In genomic region chr7:157472311-157473050, GRCh38 we compare ENCODE assay signal across 19 cellular contexts.
A peak's percentile ranks its signal among the peaks of the same experiment; 100 is the strongest.
DNase-seq lines count a peak whose midpoint lies in the region; ATAC-seq and TF ChIP-seq lines count a peak whose summit lies in the region.
"Had no signal": no experiment of that assay in that cellular context is flagged by ENCODE, and none has a peak within 500 bp of the region (broad histone marks: within the 10 kb centered on the region; RNA-seq: fewer than 3 reads in every experiment).

No MANE protein-coding gene starts in this region.

- peaks cover 44% of the 10 kb centered on the region for H3K9me3 Mint-ChIP-seq in activated naive CD4-positive, alpha-beta T cell treated with anti-CD3 and anti-CD28 coated beads, Interleukin-2, amount 10 ng/mL, durations not matched to agents 7 days and 5 days
- no peaks in the 10 kb centered on the region for H3K9me3 Mint-ChIP-seq in central memory CD8-positive, alpha-beta T cell
- peaks cover 22% of the 10 kb centered on the region for H3K9me3 Mint-ChIP-seq in osteocyte (ENCODE audit: unreplicated experiment)

- no peak overlapping the region for H3K4ac ChIP-seq in IMR-90 (ENCODE audit: low read depth, low read length)

- H3K4me1 Mint-ChIP-seq in activated naive CD4-positive, alpha-beta T cell treated with anti-CD3 and anti-CD28 coated beads, Interleukin-2, amount 10 ng/mL, durations not matched to agents 7 days and 5 days: peaks cover 62% of the 10 kb centered on the region
- peaks cover 17% of the 10 kb centered on the region for H3K4me1 Mint-ChIP-seq in central memory CD8-positive, alpha-beta T cell
- H3K4me1 Mint-ChIP-seq in osteocyte (ENCODE audit: unreplicated experiment): no peaks in the 10 kb centered on the region
- H3K4me1 Mint-ChIP-seq: stimulated activated naive B cell treated with anti-CD40 and anti-IgM and Interleukin-4, amounts not matched to agents 10 μg/mL and 1 μg/mL and 100 μg/mL, for 72 hours had no signal

- CTCF ChIA-PET in activated naive CD4-positive, alpha-beta T cell treated with anti-CD3 and anti-CD28 coated beads, Interleukin-2, amount 10 ng/mL, durations not matched to agents 7 days and 5 days (lab: Charles Lee): interaction anchor here (0.7 to 1.0 kb wide), 2 partner anchors 17 to 20 kb away, joined by 3 read pairs; no protein-coding TSS in a partner anchor
- CTCF ChIA-PET in IMR-90 (lab: Yijun Ruan, JAX): no interaction called here

- no peak for TF ChIP-seq POLR2A in IMR-90 (IDR thresholded peaks at IDR 0.05; ENCODE audit: low read depth, low read length)
- TF ChIP-seq POLR2A in esophagus squamous epithelium (IDR thresholded peaks at IDR 0.05): no peak

- H3K79me1 ChIP-seq in IMR-90 (ENCODE audit: low read depth in 1 of 2, low read length in 2 of 2): no peaks in the 10 kb centered on the region

- no peak overlapping the region for H2AK9ac ChIP-seq in IMR-90 (replicated peaks; ENCODE audit: low read depth, low read length, poor library complexity)

- H3K4me3 ChIP-seq in IMR-90 (ENCODE audit: insufficient read depth, low read depth, low read length) (no peak overlapping the region), esophagus squamous epithelium (no peak overlapping the region)
- H3K4me3 ChIP-seq: hepatocyte, lung, ovary, PC-9 had no signal

- no peaks in the 10 kb centered on the region for H4K20me1 ChIP-seq in IMR-90 (ENCODE audit: insufficient read depth, low read length)

- H3K36me3 ChIP-seq in IMR-90 (ENCODE audit: control insufficient read depth, insufficient read depth, low read length): no peaks in the 10 kb centered on the region
- no peaks in the 10 kb centered on the region for H3K36me3 ChIP-seq in esophagus squamous epithelium
- H3K36me3 ChIP-seq: ovary had no signal

- H2BK5ac ChIP-seq in IMR-90 (ENCODE audit: low read depth, low read length, poor library complexity, severe bottlenecking): no peak overlapping the region

- no peak overlapping the region for H2BK20ac ChIP-seq in IMR-90 (ENCODE audit: low read depth, low read length)

- H3K56ac ChIP-seq in IMR-90 (ENCODE audit: extremely low read depth, insufficient read depth, low read length): no peak overlapping the region

- 33% methylated on average over 3 of the region's 10 CpGs; no CpG with 5 or more reads in 1 of the 2 experiments for whole genome bisulfite sequencing in IMR-90 (ENCODE audit: extremely low coverage in 2 of 2, insufficient read length in 1 of 2), 2 experiments
- 46 to 64% methylated on average over 4 to 7 of the region's 10 CpGs for WGBS in esophagus squamous epithelium, 2 donors

- in situ Hi-C loops in IMR-90 (cut with MboI; ENCODE audit: low sequenced_read_pairs): no loop called here

- no peak overlapping the region for H3K4me2 ChIP-seq in IMR-90 (ENCODE audit: low read depth, low read length)
- H3K4me2 ChIP-seq: hepatocyte, PC-9 had no signal

- H3K36me3 Mint-ChIP-seq in activated naive CD4-positive, alpha-beta T cell treated with anti-CD3 and anti-CD28 coated beads, Interleukin-2, amount 10 ng/mL, durations not matched to agents 7 days and 5 days: peaks cover 46% of the 10 kb centered on the region
- H3K36me3 Mint-ChIP-seq in central memory CD8-positive, alpha-beta T cell (ENCODE audit: insufficient read depth): peaks cover 4% of the 10 kb centered on the region
- no peaks in the 10 kb centered on the region for H3K36me3 Mint-ChIP-seq in osteocyte (ENCODE audit: unreplicated experiment)

- intact Hi-C loops in IMR-90 (cut with micrococcal nuclease): no loop called here
- intact Hi-C loops in esophagus squamous epithelium (cut with DNase I): no loop called here

- peaks cover 13% of the 10 kb centered on the region for H3K9me3 ChIP-seq in IMR-90 (ENCODE audit: control insufficient read depth, insufficient read depth, low read length)
- H3K9me3 ChIP-seq in esophagus squamous epithelium: peaks cover 0 to 28% (median 11%) of the 10 kb centered on the region in 3 donors
- H3K9me3 ChIP-seq: ovary had no signal

- no peak for TF ChIP-seq RAD21 in IMR-90 (IDR thresholded peaks at IDR 0.05; ENCODE audit: low read length)

- no peak overlapping the region for H3K4me3 Mint-ChIP-seq in activated naive CD4-positive, alpha-beta T cell treated with anti-CD3 and anti-CD28 coated beads, Interleukin-2, amount 10 ng/mL, durations not matched to agents 7 days and 5 days
- H3K4me3 Mint-ChIP-seq in central memory CD8-positive, alpha-beta T cell: peak overlapping the region; percentile 39
- H3K4me3 Mint-ChIP-seq in osteocyte (ENCODE audit: unreplicated experiment): no peak overlapping the region
- H3K4me3 Mint-ChIP-seq: activated naive CD4-positive, alpha-beta T cell treated with anti-CD3 and anti-CD28 coated beads for 36 hours; stimulated activated naive B cell treated with anti-CD40 and anti-IgM and Interleukin-4, amounts not matched to agents 10 μg/mL and 1 μg/mL and 100 μg/mL, for 72 hours had no signal

- no peak overlapping the region for H2AK5ac ChIP-seq in IMR-90 (ENCODE audit: low read depth, low read length)

- peaks cover 19% of the 10 kb centered on the region for H3K27me3 Mint-ChIP-seq in activated naive CD4-positive, alpha-beta T cell treated with anti-CD3 and anti-CD28 coated beads, Interleukin-2, amount 10 ng/mL, durations not matched to agents 7 days and 5 days
- H3K27me3 Mint-ChIP-seq in central memory CD8-positive, alpha-beta T cell: no peaks in the 10 kb centered on the region
- H3K27me3 Mint-ChIP-seq in osteocyte (ENCODE audit: unreplicated experiment): no peaks in the 10 kb centered on the region

- dilution Hi-C loops in IMR-90 (cut with HindIII; ENCODE audit: low sequenced_read_pairs, unreplicated experiment): no loop called here

- H3K23ac ChIP-seq in IMR-90 (ENCODE audit: low read depth, low read length): no peak overlapping the region

- DNase-seq in activated naive CD4-positive, alpha-beta T cell treated with anti-CD3 and anti-CD28 coated beads, Interleukin-2, amount 10 ng/mL, durations not matched to agents 7 days and 5 days: no peak
- DNase-seq in activated naive CD4-positive, alpha-beta T cell (lab: John Stamatoyannopoulos, UW): no peak
- no peak for DNase-seq in IMR-90
- no peak for DNase-seq in central memory CD8-positive, alpha-beta T cell (ENCODE audit: low spot score in 2 of 2)
- peak; percentile 66 for DNase-seq in osteocyte (ENCODE audit: extremely low spot score, unreplicated experiment)
- no peak for DNase-seq in esophagus squamous epithelium (lab: John Stamatoyannopoulos, UW)
- no peak for DNase-seq in GM20000 (ENCODE audit: low spot score)
- DNase-seq: activated CD8-positive, alpha-beta memory T cell treated with anti-CD3 and anti-CD28 coated beads, Interleukin-2, amount 50 U/mL, for 48 hours; activated naive CD4-positive, alpha-beta T cell treated with anti-CD3 and anti-CD28 coated beads for 36 hours; DMS79 treated with DMSO at 0.1 percent for 48 hours; NCI-H1694 treated with DMSO at 0.1 percent for 48 hours; ovary; PC-9; stimulated activated naive B cell treated with anti-CD40 and anti-IgM and Interleukin-4, amounts not matched to agents 10 μg/mL and 1 μg/mL and 100 μg/mL, for 72 hours; T-helper 9 cell had no signal

- POLR2A ChIA-PET in IMR-90 (lab: Charles Lee; ENCODE audit: unreplicated experiment): no interaction called here

- no TSS peak for BruUV-seq in IMR-90 (replicated peaks; lab: Mats Ljungman, UMichigan)

- H2BK15ac ChIP-seq in IMR-90 (ENCODE audit: low read depth, low read length): no peak overlapping the region

- H4K8ac ChIP-seq in IMR-90 (ENCODE audit: low read depth in 2 of 2, low read length in 2 of 2): no peak overlapping the region

- H3K18ac ChIP-seq in IMR-90 (ENCODE audit: low read depth, low read length): no peak overlapping the region

- no peak overlapping the region for H3K14ac ChIP-seq in IMR-90 (replicated peaks; ENCODE audit: low read depth, low read length)

- no peaks in the 10 kb centered on the region for H3K4me1 ChIP-seq in IMR-90 (ENCODE audit: control insufficient read depth, insufficient read depth, low read length)
- H3K4me1 ChIP-seq in esophagus squamous epithelium: no peaks in the 10 kb centered on the region

- H3K27ac ChIP-seq in IMR-90 (ENCODE audit: insufficient read depth, low read length) (no peak overlapping the region), esophagus squamous epithelium (no peak overlapping the region)
- H3K27ac ChIP-seq: hepatocyte, ovary, PC-9 had no signal

- H3K27ac Mint-ChIP-seq in activated naive CD4-positive, alpha-beta T cell treated with anti-CD3 and anti-CD28 coated beads, Interleukin-2, amount 10 ng/mL, durations not matched to agents 7 days and 5 days: peak overlapping the region; percentile 96
- peak overlapping the region; percentile 83 for H3K27ac Mint-ChIP-seq in central memory CD8-positive, alpha-beta T cell (ENCODE audit: low read depth)
- H3K27ac Mint-ChIP-seq in osteocyte (ENCODE audit: unreplicated experiment): no peak overlapping the region
- H3K27ac Mint-ChIP-seq: stimulated activated naive B cell treated with anti-CD40 and anti-IgM and Interleukin-4, amounts not matched to agents 10 μg/mL and 1 μg/mL and 100 μg/mL, for 72 hours had no signal

- ATAC-seq in IMR-90 (ENCODE audit: low read depth) (no peak), SK-N-SH treated with all-trans-retinoic acid at 6 μM for 48 hours (no peak)
- no peak for ATAC-seq in central memory CD8-positive, alpha-beta T cell (replicated peaks; ENCODE audit: extremely low read depth, poor library complexity, severe bottlenecking)
- ATAC-seq: sciatic nerve; stimulated activated naive B cell treated with anti-CD40 and anti-IgM and Interleukin-4, amounts not matched to agents 10 μg/mL and 1 μg/mL and 100 μg/mL, for 72 hours had no signal

- H3K9ac ChIP-seq in IMR-90 (ENCODE audit: low read depth, low read length): no peak overlapping the region

- no peak overlapping the region for H4K5ac ChIP-seq in IMR-90 (ENCODE audit: low read depth, low read length)

- H2AFZ ChIP-seq in IMR-90 (replicated peaks; ENCODE audit: low read length, poor library complexity): no peak overlapping the region
- H2AFZ ChIP-seq: hepatocyte, PC-9 had no signal

- no peaks in the 10 kb centered on the region for H3K27me3 ChIP-seq in IMR-90 (ENCODE audit: control insufficient read depth, insufficient read depth, low read length)
- H3K27me3 ChIP-seq in esophagus squamous epithelium: peaks cover 0 to 20% (median 0%) of the 10 kb centered on the region in 4 donors
- H3K27me3 ChIP-seq: hepatocyte, ovary had no signal

- H3K9me1 ChIP-seq in IMR-90 (ENCODE audit: insufficient read depth, low read length): no peaks in the 10 kb centered on the region

- TF ChIP-seq CTCF in IMR-90 (conservative IDR thresholded peaks at IDR 0.05; ENCODE audit: low read depth, low read length): no peak
- no peak for TF ChIP-seq CTCF in osteocyte (IDR thresholded peaks at IDR 0.05)
- no peak for TF ChIP-seq CTCF in esophagus squamous epithelium (IDR thresholded peaks at IDR 0.05)
- no peak for TF ChIP-seq CTCF in GM20000 (IDR thresholded peaks at IDR 0.05; ENCODE audit: extremely low read depth, missing control alignments)

- no peak overlapping the region for H2BK120ac ChIP-seq in IMR-90 (ENCODE audit: low read depth, low read length)

- H4K91ac ChIP-seq in IMR-90 (ENCODE audit: insufficient read depth, low read depth, low read length): no peak overlapping the region

TF ChIP-seq in IMR-90, 13 proteins besides CTCF, POLR2A, EP300 and RAD21:
- TF ChIP-seq MAFK (IDR thresholded peaks at IDR 0.05; ENCODE audit: low read depth, low read length): no peak
- TF ChIP-seq CEBPB (IDR thresholded peaks at IDR 0.05; ENCODE audit: low read depth, low read length): peak; percentile 73
TF ChIP-seq in IMR-90: peak in this region for 1.

TF ChIP-seq in SK-N-SH treated with all-trans-retinoic acid at 6 μM for 48 hours, 23 proteins besides CTCF, POLR2A, EP300 and RAD21 (continues in another document):
- no peak for TF ChIP-seq TCF4 (CRISPR knock-in tag; IDR thresholded peaks at IDR 0.05; ENCODE audit: borderline replicate concordance)
